Comparison of ENCODE assay signal across 17 cellular contexts in the genomic region with DNA sequence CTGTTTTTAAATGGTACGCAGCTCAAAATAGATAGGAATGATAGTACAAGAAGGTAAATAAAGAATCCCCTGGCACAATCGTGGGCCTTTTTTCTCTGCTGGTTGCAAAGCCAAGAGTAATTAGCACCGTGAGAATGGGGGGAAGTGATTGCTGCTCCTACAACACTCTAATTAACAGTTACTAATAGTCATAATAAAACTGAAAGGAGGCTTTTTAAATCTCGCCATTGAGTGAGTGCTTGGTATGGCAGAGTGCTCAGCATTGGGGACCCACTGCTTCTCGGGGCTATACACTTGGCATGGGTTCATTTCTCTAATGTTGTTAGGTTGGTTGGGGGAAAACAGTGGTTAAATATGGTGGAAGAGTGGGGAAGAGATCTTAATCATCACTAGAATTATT.
"Had no signal": no experiment of that assay in that cellular context is flagged by ENCODE, and none has a peak within 500 bp of the region (broad histone marks: within the 10 kb centered on the region; RNA-seq: fewer than 3 reads in every experiment).

No MANE protein-coding gene starts in this region.

- H3K4me3 ChIP-seq: coronary artery, heart right ventricle, ovary, right atrium auricular region, sigmoid colon, skin epidermis, stomach, thoracic aorta, transverse colon had no signal

- H3K27me3 ChIP-seq: ovary, right atrium auricular region, sigmoid colon, transverse colon had no signal

- H3K4me1 ChIP-seq: right atrium auricular region, stomach, transverse colon had no signal

- DNase-seq: effector CD4-positive, alpha-beta T cell; heart right ventricle; kidney glomerular epithelial cell; natural killer cell; nucleus accumbens; ovary; sigmoid colon; stimulated activated CD4-positive, alpha-beta T cell treated with anti-CD3 and anti-CD28 coated beads, Interleukin-2, amount 100 ng/mL, for 24 hours; stimulated activated naive CD4-positive, alpha-beta T cell; stomach; substantia nigra; transverse colon had no signal

- ATAC-seq: esophagus mucosa, heart right ventricle, natural killer cell had no signal

- H3K9me3 ChIP-seq: heart right ventricle, ovary, right atrium auricular region, sigmoid colon, stomach, thoracic aorta, transverse colon had no signal

- H3K36me3 ChIP-seq: heart right ventricle, ovary, right atrium auricular region, sigmoid colon, stomach, thoracic aorta, transverse colon had no signal

- H3K27ac ChIP-seq: coronary artery, heart right ventricle, ovary, right atrium auricular region, sigmoid colon, stomach, thoracic aorta, transverse colon had no signal
